Comparison of ENCODE assay signal across 9 cellular contexts in genomic region chr4:122764808-122765189, GRCh38. TPM values are rescaled to one million over a fixed set of nuclear protein-coding genes. Genes with fewer than 3 reads are reported as not detected.
DNase-seq lines count a peak whose midpoint lies in the region; ATAC-seq and TF ChIP-seq lines count a peak whose summit lies in the region.
"Had no signal": no experiment of that assay in that cellular context is flagged by ENCODE, and none has a peak within 500 bp of the region (broad histone marks: within the 10 kb centered on the region; RNA-seq: fewer than 3 reads in every experiment).

No MANE protein-coding gene starts in this region.

- no peaks in the 10 kb centered on the region for H3K36me3 Mint-ChIP-seq in activated T-cell treated with anti-CD3 and anti-CD28 coated beads, Interleukin-2, amount 50 U/mL, for 24 hours (ENCODE audit: low read depth)
- no peaks in the 10 kb centered on the region for H3K36me3 Mint-ChIP-seq in T-helper 2 cell treated with Interferon-gamma antibody and Interleukin-4, amounts not matched to agents 5 μg/mL and 100 μg/mL, for 36 hours (ENCODE audit: low read depth)
- no peaks in the 10 kb centered on the region for H3K36me3 Mint-ChIP-seq in glutamatergic neuron (ENCODE audit: unreplicated experiment)
- H3K36me3 Mint-ChIP-seq: CD4-positive, CD25-positive, alpha-beta regulatory T cell had no signal

- H3K27me3 Mint-ChIP-seq in activated T-cell treated with anti-CD3 and anti-CD28 coated beads, Interleukin-2, amount 50 U/mL, for 24 hours: no peaks in the 10 kb centered on the region
- H3K27me3 Mint-ChIP-seq in T-helper 2 cell treated with Interferon-gamma antibody and Interleukin-4, amounts not matched to agents 5 μg/mL and 100 μg/mL, for 36 hours (ENCODE audit: low read depth): no peaks in the 10 kb centered on the region
- H3K27me3 Mint-ChIP-seq in glutamatergic neuron (ENCODE audit: unreplicated experiment): no peaks in the 10 kb centered on the region

- peak overlapping the region; percentile 9 for H3K27ac Mint-ChIP-seq in activated T-cell treated with anti-CD3 and anti-CD28 coated beads, Interleukin-2, amount 50 U/mL, for 24 hours
- H3K27ac Mint-ChIP-seq in T-helper 2 cell treated with Interferon-gamma antibody and Interleukin-4, amounts not matched to agents 5 μg/mL and 100 μg/mL, for 36 hours: no peak overlapping the region
- H3K27ac Mint-ChIP-seq in glutamatergic neuron (ENCODE audit: unreplicated experiment): no peak overlapping the region
- H3K27ac Mint-ChIP-seq: CD4-positive, CD25-positive, alpha-beta regulatory T cell had no signal

- no peak for DNase-seq in activated T-cell treated with anti-CD3 and anti-CD28 coated beads, Interleukin-2, amount 50 U/mL, for 24 hours
- DNase-seq in activated T-cell treated with anti-CD3 and anti-CD28 coated beads, Interleukin-2, amount 50 U/mL, for 1 hour: no peak
- DNase-seq in T-helper 2 cell treated with Interferon-gamma antibody and Interleukin-4, amounts not matched to agents 5 μg/mL and 100 μg/mL, for 36 hours (ENCODE audit: low spot score): no peak
- peak; percentile 86 for DNase-seq in renal cortical epithelial cell (ENCODE audit: low read depth)
- no peak for DNase-seq in NCI-H2171 (lab: John Stamatoyannopoulos, UW)
- DNase-seq in GM19240 (ENCODE audit: insufficient read length, low spot score): no peak
- DNase-seq in glutamatergic neuron: no peak
- DNase-seq: CD4-positive, CD25-positive, alpha-beta regulatory T cell had no signal

- peak; percentile 71 for ATAC-seq in HG03025 (IDR thresholded peaks at IDR 0.05; ENCODE audit: low FRiP score, unreplicated experiment)

- H3K9me3 Mint-ChIP-seq in activated T-cell treated with anti-CD3 and anti-CD28 coated beads, Interleukin-2, amount 50 U/mL, for 24 hours: no peaks in the 10 kb centered on the region
- H3K9me3 Mint-ChIP-seq in T-helper 2 cell treated with Interferon-gamma antibody and Interleukin-4, amounts not matched to agents 5 μg/mL and 100 μg/mL, for 36 hours: no peaks in the 10 kb centered on the region
- peaks cover 2% of the 10 kb centered on the region for H3K9me3 Mint-ChIP-seq in glutamatergic neuron (ENCODE audit: unreplicated experiment)
- H3K9me3 Mint-ChIP-seq: CD4-positive, CD25-positive, alpha-beta regulatory T cell had no signal

- H3K4me3 Mint-ChIP-seq in activated T-cell treated with anti-CD3 and anti-CD28 coated beads, Interleukin-2, amount 50 U/mL, for 24 hours: no peak overlapping the region
- peak overlapping the region; percentile 1 for H3K4me3 Mint-ChIP-seq in T-helper 2 cell treated with Interferon-gamma antibody and Interleukin-4, amounts not matched to agents 5 μg/mL and 100 μg/mL, for 36 hours
- no peak overlapping the region for H3K4me3 Mint-ChIP-seq in glutamatergic neuron (ENCODE audit: unreplicated experiment)
- H3K4me3 Mint-ChIP-seq: CD4-positive, CD25-positive, alpha-beta regulatory T cell had no signal

- H3K4me1 Mint-ChIP-seq in activated T-cell treated with anti-CD3 and anti-CD28 coated beads, Interleukin-2, amount 50 U/mL, for 24 hours (ENCODE audit: low read depth): peaks cover 35% of the 10 kb centered on the region
- H3K4me1 Mint-ChIP-seq in T-helper 2 cell treated with Interferon-gamma antibody and Interleukin-4, amounts not matched to agents 5 μg/mL and 100 μg/mL, for 36 hours (ENCODE audit: low read depth): peaks cover 28% of the 10 kb centered on the region
- no peaks in the 10 kb centered on the region for H3K4me1 Mint-ChIP-seq in glutamatergic neuron (ENCODE audit: low read depth, unreplicated experiment)

- TF ChIP-seq CTCF in glutamatergic neuron (IDR thresholded peaks at IDR 0.05; ENCODE audit: partially characterized antibody, unreplicated experiment): no peak

RNA-seq across cellular contexts. Expression of gene BBS12, which starts 32.3 kb away (rescaled TPM):
- 12.7 and 19.5 TPM in 2 replicates for total RNA-seq in renal cortical epithelial cell
- 2.8 TPM for total RNA-seq in glutamatergic neuron (ENCODE audit: unreplicated experiment)
